Comparison of ENCODE assay signal across 1 cellular context in genomic region chr1:204558467-204558866, GRCh38.
TF ChIP-seq lines count a peak whose summit lies in the region.

No MANE protein-coding gene starts in this region.

TF ChIP-seq in SK-N-SH treated with all-trans-retinoic acid at 6 μM for 48 hours, 23 proteins besides CTCF, POLR2A, EP300 and RAD21 (continued from another document):
- TF ChIP-seq, protein P1, sequence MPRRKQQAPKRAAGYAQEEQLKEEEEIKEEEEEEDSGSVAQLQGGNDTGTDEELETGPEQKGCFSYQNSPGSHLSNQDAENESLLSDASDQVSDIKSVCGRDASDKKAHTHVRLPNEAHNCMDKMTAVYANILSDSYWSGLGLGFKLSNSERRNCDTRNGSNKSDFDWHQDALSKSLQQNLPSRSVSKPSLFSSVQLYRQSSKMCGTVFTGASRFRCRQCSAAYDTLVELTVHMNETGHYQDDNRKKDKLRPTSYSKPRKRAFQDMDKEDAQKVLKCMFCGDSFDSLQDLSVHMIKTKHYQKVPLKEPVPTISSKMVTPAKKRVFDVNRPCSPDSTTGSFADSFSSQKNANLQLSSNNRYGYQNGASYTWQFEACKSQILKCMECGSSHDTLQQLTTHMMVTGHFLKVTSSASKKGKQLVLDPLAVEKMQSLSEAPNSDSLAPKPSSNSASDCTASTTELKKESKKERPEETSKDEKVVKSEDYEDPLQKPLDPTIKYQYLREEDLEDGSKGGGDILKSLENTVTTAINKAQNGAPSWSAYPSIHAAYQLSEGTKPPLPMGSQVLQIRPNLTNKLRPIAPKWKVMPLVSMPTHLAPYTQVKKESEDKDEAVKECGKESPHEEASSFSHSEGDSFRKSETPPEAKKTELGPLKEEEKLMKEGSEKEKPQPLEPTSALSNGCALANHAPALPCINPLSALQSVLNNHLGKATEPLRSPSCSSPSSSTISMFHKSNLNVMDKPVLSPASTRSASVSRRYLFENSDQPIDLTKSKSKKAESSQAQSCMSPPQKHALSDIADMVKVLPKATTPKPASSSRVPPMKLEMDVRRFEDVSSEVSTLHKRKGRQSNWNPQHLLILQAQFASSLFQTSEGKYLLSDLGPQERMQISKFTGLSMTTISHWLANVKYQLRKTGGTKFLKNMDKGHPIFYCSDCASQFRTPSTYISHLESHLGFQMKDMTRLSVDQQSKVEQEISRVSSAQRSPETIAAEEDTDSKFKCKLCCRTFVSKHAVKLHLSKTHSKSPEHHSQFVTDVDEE (CRISPR knock-in tag; IDR thresholded peaks at IDR 0.05): no peak
- TF ChIP-seq ZNF8 (CRISPR knock-in tag; IDR thresholded peaks at IDR 0.05) (no peak), PPARA (CRISPR knock-in tag; IDR thresholded peaks at IDR 0.05; ENCODE audit: borderline replicate concordance) (no peak), TCF4 (CRISPR knock-in tag; IDR thresholded peaks at IDR 0.05; ENCODE audit: borderline replicate concordance) (no peak)
